In genomic region chr19:33303791-33304759, GRCh38 we compare ENCODE assay signal across 9 cellular contexts. TPM values are rescaled to one million over a fixed set of nuclear protein-coding genes. Genes with fewer than 3 reads are reported as not detected.
DNase-seq lines count a peak whose midpoint lies in the region; ATAC-seq, FAIRE-seq and TF ChIP-seq lines count a peak whose summit lies in the region.
"Had no signal": no experiment of that assay in that cellular context is flagged by ENCODE, and none has a peak within 500 bp of the region (broad histone marks: within the 10 kb centered on the region; RNA-seq: fewer than 3 reads in every experiment).

No MANE protein-coding gene starts in this region.

- H2AFZ ChIP-seq in H1 (ENCODE audit: low read length), result no peak overlapping the region

- H3K27ac ChIP-seq in H1 (ENCODE audit: low read depth, low read length), result no peak overlapping the region
- peak overlapping the region; percentile 78 to 95 (median 88) for H3K27ac ChIP-seq in upper lobe of left lung

- H3K9me3 ChIP-seq in H1 (ENCODE audit: insufficient read depth in 2 of 2, low read depth in 1 of 2, low read length in 1 of 2), result no peaks in the 10 kb centered on the region
- no peaks in the 10 kb centered on the region for H3K9me3 ChIP-seq in mononuclear cell (ENCODE audit: low read depth, low read length)
- H3K9me3 ChIP-seq in upper lobe of left lung, result no peaks in the 10 kb centered on the region

- no peak for TF ChIP-seq POLR2A in H1 (IDR thresholded peaks at IDR 0.05; ENCODE audit: control extremely low read depth in 1 of 2, low read depth in 2 of 2, low read length in 2 of 2)
- no peak for TF ChIP-seq POLR2A in upper lobe of left lung (IDR thresholded peaks at IDR 0.05)

- no peaks in the 10 kb centered on the region; a peak in 1 of 8 replicates for H3K36me3 ChIP-seq in H1 (ENCODE audit: control insufficient read depth in 2 of 4, insufficient read depth in 4 of 4, low read length in 3 of 4)
- H3K36me3 ChIP-seq in upper lobe of left lung, result no peaks in the 10 kb centered on the region

- H3K4me2 ChIP-seq in H1 (ENCODE audit: insufficient read depth in 1 of 2, low read depth in 2 of 2, low read length in 2 of 2), result peak overlapping the region; percentile 76 to 79

- ATAC-seq in upper lobe of left lung (ENCODE audit: low FRiP score in 2 of 2) (peak in 1 of 2 donors; percentile 4), HG02938 (IDR thresholded peaks at IDR 0.05; ENCODE audit: unreplicated experiment) (no peak)

- H2BK15ac ChIP-seq in H1 (ENCODE audit: low read length), result peak overlapping the region; percentile 61; the same call in 1 of the 2 replicates

- no peak for TF ChIP-seq EP300 in H1 (IDR thresholded peaks at IDR 0.05; ENCODE audit: borderline replicate concordance in 1 of 2, low read depth in 2 of 2, low read length in 2 of 2)
- TF ChIP-seq EP300 in upper lobe of left lung (IDR thresholded peaks at IDR 0.05), result no peak

- H4K20me1 ChIP-seq in H1 (replicated peaks in 1 of 2; ENCODE audit: control insufficient read depth in 1 of 2, insufficient read depth in 2 of 2, low read length in 2 of 2), result peaks cover 2 to 5% of the 10 kb centered on the region in 2 experiments

- 0 out of 2 replicates have a peak overlapping the region, but pooled peaks have one; percentile 53 for H2AK5ac ChIP-seq in H1 (ENCODE audit: low read depth, low read length)

- peak; percentile 63 for DNase-seq in activated CD8-positive, alpha-beta memory T cell treated with anti-CD3 and anti-CD28 coated beads for 24 hours
- no peak for DNase-seq in activated CD8-positive, alpha-beta memory T cell treated with anti-CD3 and anti-CD28 coated beads, Interleukin-2, amount 50 U/mL, for 48 hours
- no peak for DNase-seq in H1 (ENCODE audit: low read depth in 1 of 2, low spot score in 2 of 2)
- DNase-seq in upper lobe of left lung, result peak in 1 of 2 donors; percentile 89
- no peak for DNase-seq in NCI-H2107 treated with DMSO at 0.1 percent for 48 hours (lab: John Stamatoyannopoulos, UW; ENCODE audit: unreplicated experiment)
- DNase-seq in effector CD4-positive, alpha-beta T cell, result no peak
- DNase-seq: T-helper 9 cell had no signal

- peaks cover 3 to 16% (median 12%) of the 10 kb centered on the region in 4 experiments for H3K4me1 ChIP-seq in H1 (replicated peaks in 1 of 4; ENCODE audit: control insufficient read depth in 3 of 4, insufficient read depth in 4 of 4, low read length in 3 of 4)
- peaks cover 32% of the 10 kb centered on the region for H3K4me1 ChIP-seq in mononuclear cell (ENCODE audit: insufficient read depth, low read length)
- H3K4me1 ChIP-seq in upper lobe of left lung, result peaks cover 16 to 68% (median 50%) of the 10 kb centered on the region in 4 donors

- no peak for FAIRE-seq in H1 (lab: Jason Lieb, UNC)

- H3K79me2 ChIP-seq in H1 (ENCODE audit: control insufficient read depth in 1 of 2, insufficient read depth in 2 of 2, low read length in 2 of 2), result no peaks in the 10 kb centered on the region

- peak overlapping the region; percentile 95 for H3K18ac ChIP-seq in H1 (ENCODE audit: extremely low read depth, low read length)

- peaks cover 12% of the 10 kb centered on the region; the same call in 1 of the 2 replicates for H3K23me2 ChIP-seq in H1 (ENCODE audit: low read depth, low read length)

- no peak for TF ChIP-seq RAD21 in H1 (IDR thresholded peaks at IDR 0.05 in 1 of 2, conservative IDR thresholded peaks at IDR 0.05 in 1 of 2; ENCODE audit: low read depth in 2 of 2, low read length in 2 of 2)

- peak overlapping the region; percentile 38 for H4K91ac ChIP-seq in H1 (replicated peaks; ENCODE audit: insufficient read length, low read length)

- peak overlapping the region; percentile 91 for H3K4ac ChIP-seq in H1 (replicated peaks; ENCODE audit: insufficient read length, low read depth, low read length)

- H2BK12ac ChIP-seq in H1 (ENCODE audit: low read depth, low read length), result 0 out of 2 replicates have a peak overlapping the region, but pooled peaks have one; percentile 68

- H3K9ac ChIP-seq in H1 (replicated peaks in 1 of 4; ENCODE audit: extremely low read depth in 1 of 4, low read depth in 3 of 4, low read length in 3 of 4), result peak overlapping the region in 1 of 4 experiments; percentile 8; a peak in 1 of 7 replicates

- TF ChIP-seq CTCF in H1 (IDR thresholded peaks at IDR 0.05; ENCODE audit: control extremely low read depth in 1 of 3, insufficient read depth in 1 of 3, low read depth in 1 of 3, low read length in 3 of 3) (no peak), upper lobe of left lung (IDR thresholded peaks at IDR 0.05) (no peak)

- POLR2A ChIA-PET in H1 (lab: Charles Lee; ENCODE audit: partially characterized antibody), result interaction anchor here (0.7 to 5.0 kb wide), 9 partner anchors 20 to 128 kb away, joined by 3 to 48 read pairs (median 6); partner anchors contain the start of gene CEBPG

- H3K14ac ChIP-seq in H1 (ENCODE audit: insufficient read length), result no peak overlapping the region

- 53% methylated on average over 47 of the region's 47 CpGs; no CpG with 5 or more reads in 1 of the 2 experiments for WGBS in H1 (ENCODE audit: extremely low coverage in 1 of 2, insufficient coverage in 1 of 2, insufficient read length in 1 of 2, insufficient replicate concordance in 2 of 2, low coverage in 1 of 2, low lambda C conversion rate in 2 of 2, missing lambda C conversion rate in 1 of 2), 2 experiments
- WGBS in upper lobe of left lung, 2 donors, result 18 to 27% methylated on average over 25 to 39 of the region's 47 CpGs

- CTCF ChIA-PET in H1 (lab: Charles Lee; ENCODE audit: partially characterized antibody), result interaction anchor here (0.7 to 2.5 kb wide), 13 partner anchors 9 to 90 kb away, joined by 3 to 9 read pairs (median 4); no protein-coding TSS in a partner anchor

- H3K4me3 ChIP-seq in H1 (ENCODE audit: extremely low read depth in 1 of 4, insufficient read depth in 2 of 4, low read depth in 3 of 4, low read length in 4 of 4), result peak overlapping the region; percentile 56 to 70 (median 61)
- peak overlapping the region; percentile 65 for H3K4me3 ChIP-seq in mononuclear cell (ENCODE audit: low read length)
- peak overlapping the region; percentile 57 to 79 (median 64) for H3K4me3 ChIP-seq in upper lobe of left lung

- H3K79me1 ChIP-seq in H1 (ENCODE audit: low read depth, low read length), result no peaks in the 10 kb centered on the region; the same call in 1 of the 2 replicates

- H3K56ac ChIP-seq in H1 (replicated peaks; ENCODE audit: insufficient read length, low read depth, low read length), result no peak overlapping the region

- H3K23ac ChIP-seq in H1 (ENCODE audit: insufficient read length), result no peak overlapping the region

- H2BK120ac ChIP-seq in H1 (replicated peaks; ENCODE audit: low read depth, low read length), result no peak overlapping the region

- no peak overlapping the region for H4K5ac ChIP-seq in H1 (ENCODE audit: insufficient read length, low read depth, low read length)

- peaks cover 20 to 50% (median 42%) of the 10 kb centered on the region in 4 experiments for H3K27me3 ChIP-seq in H1 (replicated peaks in 1 of 4; ENCODE audit: control insufficient read depth in 3 of 4, extremely low read depth in 1 of 4, insufficient read depth in 3 of 4, low read length in 3 of 4)
- H3K27me3 ChIP-seq in mononuclear cell (ENCODE audit: insufficient read depth, low read length), result no peaks in the 10 kb centered on the region
- H3K27me3 ChIP-seq in upper lobe of left lung, result peaks cover 0 to 4% (median 1%) of the 10 kb centered on the region in 4 donors

- peak overlapping the region; percentile 82; the same call in 1 of the 2 replicates for H4K8ac ChIP-seq in H1 (ENCODE audit: extremely low read depth, insufficient read depth, low read length)

- no peak overlapping the region for H2BK5ac ChIP-seq in H1 (ENCODE audit: low read depth, low read length)

- no peak overlapping the region for H2BK20ac ChIP-seq in H1 (ENCODE audit: low read length)

TF ChIP-seq in H1, 55 proteins besides CTCF, POLR2A, EP300 and RAD21:
- no peak for TF ChIP-seq TEAD4 (IDR thresholded peaks at IDR 0.05; ENCODE audit: low read depth, low read length)
- TF ChIP-seq JUN (IDR thresholded peaks at IDR 0.05; ENCODE audit: low read depth, low read length), result no peak
- peak; percentile 46 for TF ChIP-seq EZH2 (IDR thresholded peaks at IDR 0.05; ENCODE audit: low read depth, low read length, severe bottlenecking)
- TF ChIP-seq RNF2 (IDR thresholded peaks at IDR 0.05; ENCODE audit: borderline replicate concordance, low read depth, low read length, missing control alignments, poor library complexity, severe bottlenecking), result no peak
- TF ChIP-seq TCF12 (IDR thresholded peaks at IDR 0.05; ENCODE audit: low read depth, low read length), result no peak
- TF ChIP-seq HDAC2 (IDR thresholded peaks at IDR 0.05; ENCODE audit: borderline replicate concordance in 1 of 2, low read depth in 2 of 2, low read length in 2 of 2), result no peak
- no peak for TF ChIP-seq SIRT6 (IDR thresholded peaks at IDR 0.05; ENCODE audit: low read length)
- TF ChIP-seq FOSL1 (IDR thresholded peaks at IDR 0.05; ENCODE audit: insufficient read depth, low read depth, low read length), result no peak
- peak; percentile 49; the same call in 1 of the 2 replicates for TF ChIP-seq SUZ12 (IDR thresholded peaks at IDR 0.05; ENCODE audit: low read length)
- TF ChIP-seq ZNF274 (IDR thresholded peaks at IDR 0.05; ENCODE audit: borderline replicate concordance, extremely low read depth, low read length), result no peak
TF ChIP-seq in H1: peak in this region for 2.

RNA-seq across cellular contexts. Expression of gene CEBPA, which starts 1.7 kb away (rescaled TPM):
- 2.7 and 3.0 TPM in 2 replicates for total RNA-seq in H1 (2021; fragmentation: NEBNext Ultra II Directional; extraction: Animal tissue kit (Norgen Biotek cat#: 25700))
- polyA plus RNA-seq in H1 (2011; rRNA removed), result 2.0 and 2.4 TPM in 2 replicates
- 2.1 TPM for polyA plus RNA-seq in H1 (2011; cell fraction: cytosol; rRNA removed)
- 1.4 TPM for polyA plus RNA-seq in H1 (2011; cell fraction: nucleus; rRNA removed)
- 1.1 to 1.9 TPM (median 1.5 TPM) in 4 replicates for polyA plus RNA-seq in H1 (2012, experiment 1 of 2)
- polyA plus RNA-seq in H1 (2012, experiment 2 of 2), result 1.4 TPM
- polyA plus RNA-seq in H1 (2013, experiment 1 of 2), result 1.5 TPM
- 1.3 TPM for polyA plus RNA-seq in H1 (2013, experiment 2 of 2)
- polyA minus RNA-seq in H1 (2011; rRNA and poly(A)+ RNA removed), result 1.4 and 1.6 TPM in 2 replicates
- polyA minus RNA-seq in H1 (2011; cell fraction: cytosol; rRNA and poly(A)+ RNA removed), result 2.1 TPM
- polyA minus RNA-seq in H1 (2011; cell fraction: nucleus; rRNA and poly(A)+ RNA removed), result 6.4 TPM
- 19.8 TPM for total RNA-seq in mononuclear cell
- total RNA-seq in upper lobe of left lung, result 100 to 1,000 TPM in 3 of 6 donors, 10 to 100 TPM in 3; 53.5 to 183 (median 109) TPM
